Comparison of ENCODE assay signal across 16 cellular contexts in the genomic region with DNA sequence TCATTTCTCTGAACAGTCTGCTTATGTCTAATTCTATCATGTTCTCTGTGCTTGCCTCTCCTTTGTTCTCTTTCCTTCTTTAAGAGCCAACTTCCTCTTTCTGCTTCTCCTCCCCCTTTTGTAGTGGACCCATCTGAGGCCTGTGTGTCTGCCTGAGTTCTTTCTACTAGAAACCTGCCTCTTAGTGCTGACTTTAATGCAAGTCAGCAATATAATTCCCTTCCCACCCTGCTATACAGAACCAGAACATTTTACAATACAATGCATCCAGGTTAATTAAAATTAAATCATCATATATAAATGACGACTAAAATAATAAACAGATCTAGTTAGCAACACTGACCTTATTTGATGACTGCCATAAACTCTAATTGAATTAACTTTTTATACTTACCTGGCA.
"Had no signal": no experiment of that assay in that cellular context is flagged by ENCODE, and none has a peak within 500 bp of the region (broad histone marks: within the 10 kb centered on the region; RNA-seq: fewer than 3 reads in every experiment).

No MANE protein-coding gene starts in this region.

- H3K36me3 Mint-ChIP-seq: stimulated activated memory B cell treated with anti-CD40 and anti-IgM and Interleukin-4, amounts not matched to agents 10 μg/mL and 1 μg/mL and 100 μg/mL, for 72 hours had no signal

- H3K9me3 ChIP-seq: ascending aorta, gastrocnemius medialis, neutrophil had no signal

- H3K27ac ChIP-seq: ascending aorta, gastrocnemius medialis, neutrophil had no signal

- DNase-seq: activated CD4-positive, alpha-beta T cell treated with anti-CD3 and anti-CD28 coated beads, Interleukin-2, amount 50 U/mL, for 4 hours; activated CD4-positive, CD25-positive, alpha-beta regulatory T cell treated with anti-CD3 and anti-CD28 coated beads, Interleukin-2, amount 50 U/mL, for 72 hours; activated naive CD4-positive, alpha-beta T cell treated with anti-CD3 and anti-CD28 coated beads for 36 hours; activated T-cell treated with anti-CD3 and anti-CD28 coated beads for 4 hours; endodermal cell; gastrocnemius medialis; retina; stimulated activated CD4-positive, alpha-beta T cell treated with anti-CD3 and anti-CD28 coated beads, Interleukin-2, amount 100 ng/mL, for 48 hours had no signal

- H3K27me3 ChIP-seq: ascending aorta, neutrophil had no signal

- ATAC-seq: activated T-helper 17 cell treated with anti-CD3 and anti-CD28 coated beads, Interleukin-2, amount 50 U/mL, for 72 hours; gastrocnemius medialis; stimulated activated memory B cell treated with anti-CD40 and anti-IgM and Interleukin-4, amounts not matched to agents 10 μg/mL and 1 μg/mL and 100 μg/mL, for 72 hours had no signal

- H3K4me1 Mint-ChIP-seq: activated T-helper 17 cell treated with anti-CD3 and anti-CD28 coated beads, Interleukin-2, amount 50 U/mL, for 72 hours; stimulated activated memory B cell treated with anti-CD40 and anti-IgM and Interleukin-4, amounts not matched to agents 10 μg/mL and 1 μg/mL and 100 μg/mL, for 72 hours had no signal

- FAIRE-seq: bronchial epithelial cell, islet of Langerhans had no signal

- H3K4me1 ChIP-seq: gastrocnemius medialis had no signal

- H3K4me3 ChIP-seq: ascending aorta, gastrocnemius medialis, lung had no signal

- H3K9me3 Mint-ChIP-seq: activated T-helper 17 cell treated with anti-CD3 and anti-CD28 coated beads, Interleukin-2, amount 50 U/mL, for 72 hours; T-helper 2 cell treated with Interferon-gamma antibody and Interleukin-4, amounts not matched to agents 5 μg/mL and 100 μg/mL, for 36 hours had no signal

- H3K36me3 ChIP-seq: ascending aorta, gastrocnemius medialis, neutrophil had no signal

- H3K27ac Mint-ChIP-seq: activated naive CD4-positive, alpha-beta T cell treated with anti-CD3 and anti-CD28 coated beads for 36 hours; activated T-helper 17 cell treated with anti-CD3 and anti-CD28 coated beads, Interleukin-2, amount 50 U/mL, for 72 hours; endodermal cell; stimulated activated memory B cell treated with anti-CD40 and anti-IgM and Interleukin-4, amounts not matched to agents 10 μg/mL and 1 μg/mL and 100 μg/mL, for 72 hours; T-helper 2 cell treated with Interferon-gamma antibody and Interleukin-4, amounts not matched to agents 5 μg/mL and 100 μg/mL, for 36 hours had no signal

- H3K4me3 Mint-ChIP-seq: activated naive CD4-positive, alpha-beta T cell treated with anti-CD3 and anti-CD28 coated beads for 36 hours; activated T-helper 17 cell treated with anti-CD3 and anti-CD28 coated beads, Interleukin-2, amount 50 U/mL, for 72 hours; endodermal cell; stimulated activated memory B cell treated with anti-CD40 and anti-IgM and Interleukin-4, amounts not matched to agents 10 μg/mL and 1 μg/mL and 100 μg/mL, for 72 hours; T-helper 2 cell treated with Interferon-gamma antibody and Interleukin-4, amounts not matched to agents 5 μg/mL and 100 μg/mL, for 36 hours had no signal
